ENCODE assay signal across 1 cellular context in the genomic region with DNA sequence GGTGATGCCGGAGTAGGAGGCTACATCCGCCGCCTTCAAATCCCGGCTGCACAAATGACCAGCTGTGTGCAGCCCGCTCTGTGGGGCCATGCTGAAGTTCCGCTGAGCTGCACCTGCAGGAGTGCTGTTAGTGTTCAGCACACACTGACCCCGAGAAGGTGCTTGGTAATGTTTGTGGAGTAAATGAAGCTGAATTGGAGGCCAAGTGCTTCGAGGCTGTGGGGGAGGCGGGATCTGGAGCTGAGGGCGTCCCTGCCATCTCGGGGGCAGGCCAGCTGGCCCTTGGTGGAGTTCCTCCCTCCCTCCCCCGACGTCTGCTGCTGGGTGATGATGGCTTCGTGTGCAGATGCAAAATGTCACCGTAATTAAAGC.
TF ChIP-seq lines count a peak whose summit lies in the region.

No MANE protein-coding gene starts in this region.

TF ChIP-seq in HepG2, 621 proteins besides CTCF, POLR2A, EP300 and RAD21:
- no peak for TF ChIP-seq DDIT3 (CRISPR knock-in tag; IDR thresholded peaks at IDR 0.05)
- TF ChIP-seq ZBTB33 (CRISPR knock-in tag; IDR thresholded peaks at IDR 0.05) = peak; percentile 64
- no peak for TF ChIP-seq NFRKB (IDR thresholded peaks at IDR 0.05)
- TF ChIP-seq XRCC5 (optimal IDR thresholded peaks at IDR 0.05; ENCODE audit: low read length) = peak; percentile 33
- TF ChIP-seq RBM39 (IDR thresholded peaks at IDR 0.05; ENCODE audit: low read depth, low read length, poor library complexity, severe bottlenecking) = peak; percentile 28
- TF ChIP-seq, protein P1, sequence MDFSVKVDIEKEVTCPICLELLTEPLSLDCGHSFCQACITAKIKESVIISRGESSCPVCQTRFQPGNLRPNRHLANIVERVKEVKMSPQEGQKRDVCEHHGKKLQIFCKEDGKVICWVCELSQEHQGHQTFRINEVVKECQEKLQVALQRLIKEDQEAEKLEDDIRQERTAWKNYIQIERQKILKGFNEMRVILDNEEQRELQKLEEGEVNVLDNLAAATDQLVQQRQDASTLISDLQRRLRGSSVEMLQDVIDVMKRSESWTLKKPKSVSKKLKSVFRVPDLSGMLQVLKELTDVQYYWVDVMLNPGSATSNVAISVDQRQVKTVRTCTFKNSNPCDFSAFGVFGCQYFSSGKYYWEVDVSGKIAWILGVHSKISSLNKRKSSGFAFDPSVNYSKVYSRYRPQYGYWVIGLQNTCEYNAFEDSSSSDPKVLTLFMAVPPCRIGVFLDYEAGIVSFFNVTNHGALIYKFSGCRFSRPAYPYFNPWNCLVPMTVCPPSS (IDR thresholded peaks at IDR 0.05) = no peak
- no peak for TF ChIP-seq THYN1 (CRISPR knock-in tag; IDR thresholded peaks at IDR 0.05; ENCODE audit: borderline replicate concordance, low read depth)
- TF ChIP-seq, protein P2, sequence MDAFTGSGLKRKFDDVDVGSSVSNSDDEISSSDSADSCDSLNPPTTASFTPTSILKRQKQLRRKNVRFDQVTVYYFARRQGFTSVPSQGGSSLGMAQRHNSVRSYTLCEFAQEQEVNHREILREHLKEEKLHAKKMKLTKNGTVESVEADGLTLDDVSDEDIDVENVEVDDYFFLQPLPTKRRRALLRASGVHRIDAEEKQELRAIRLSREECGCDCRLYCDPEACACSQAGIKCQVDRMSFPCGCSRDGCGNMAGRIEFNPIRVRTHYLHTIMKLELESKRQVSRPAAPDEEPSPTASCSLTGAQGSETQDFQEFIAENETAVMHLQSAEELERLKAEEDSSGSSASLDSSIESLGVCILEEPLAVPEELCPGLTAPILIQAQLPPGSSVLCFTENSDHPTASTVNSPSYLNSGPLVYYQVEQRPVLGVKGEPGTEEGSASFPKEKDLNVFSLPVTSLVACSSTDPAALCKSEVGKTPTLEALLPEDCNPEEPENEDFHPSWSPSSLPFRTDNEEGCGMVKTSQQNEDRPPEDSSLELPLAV (CRISPR knock-in tag; conservative IDR thresholded peaks at IDR 0.05; ENCODE audit: low read depth) = 0 out of 2 replicates have a peak, but pooled peaks have one; percentile 5
- TF ChIP-seq ZNF687 (CRISPR knock-in tag; IDR thresholded peaks at IDR 0.05) = peak; percentile 26; the same call in 1 of the 2 replicates
- no peak for TF ChIP-seq SRSF9 (IDR thresholded peaks at IDR 0.05; ENCODE audit: borderline replicate concordance, insufficient read depth, low read depth, low read length, poor library complexity, severe bottlenecking)
